Comparison of ENCODE assay signal across 36 cellular contexts in the genomic region with DNA sequence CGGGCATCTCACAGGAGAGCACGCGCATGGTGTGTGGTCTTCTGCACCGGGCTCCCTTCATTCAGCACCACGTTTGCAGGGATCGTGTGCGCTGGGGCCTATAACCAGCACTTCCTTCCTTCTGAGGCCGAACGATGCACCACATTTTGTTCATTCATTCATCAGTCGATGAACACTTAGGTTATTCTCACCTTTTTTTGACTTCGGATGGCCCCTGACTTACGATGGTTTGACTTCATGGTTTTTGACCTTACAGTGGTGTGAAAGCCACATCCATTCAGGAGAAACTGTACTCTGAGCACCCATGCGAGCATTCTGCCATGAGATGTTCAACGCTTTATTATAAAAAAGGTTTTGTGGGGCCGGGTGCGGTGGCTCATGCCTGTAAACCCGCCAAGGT. TPM values are rescaled to one million over a fixed set of nuclear protein-coding genes. Genes with fewer than 3 reads are reported as not detected.
"Had no signal": no experiment of that assay in that cellular context is flagged by ENCODE, and none has a peak within 500 bp of the region (broad histone marks: within the 10 kb centered on the region; RNA-seq: fewer than 3 reads in every experiment).

No MANE protein-coding gene starts in this region.

- H3K27ac Mint-ChIP-seq: memory B cell, mesothelial cell of epicardium, nephron progenitor cell had no signal

- DNase-seq: effector CD4-positive, alpha-beta T cell; endodermal cell; foreskin keratinocyte; mucosa of descending colon; naive B cell; nephron progenitor cell; nucleus accumbens; pancreas; stimulated activated CD4-positive, alpha-beta T cell treated with anti-CD3 and anti-CD28 coated beads, Interleukin-12 subunit alpha, Interleukin-12 subunit beta, amount 100 ng/mL, for 4 hours; stimulated activated CD4-positive, alpha-beta T cell treated with anti-CD3 and anti-CD28 coated beads, Interleukin-1b, Interleukin-23, amount 100 ng/mL, for 48 hours; stimulated activated CD4-positive, alpha-beta T cell treated with anti-CD3 and anti-CD28 coated beads, Interleukin-4, amount 100 ng/mL, for 1 hour; stimulated activated CD8-positive, alpha-beta memory T cell treated with anti-CD3 and anti-CD28 coated beads, Interleukin-4, amount 100 ng/mL, for 48 hours; stimulated activated naive CD4-positive, alpha-beta T cell; stimulated activated naive CD8-positive, alpha-beta T cell treated with anti-CD3 and anti-CD28 coated beads, Interleukin-15, amount 100 ng/mL, for 72 hours; thyroid gland; trophoblast cell had no signal

- FAIRE-seq: colon, islet of Langerhans, pancreas had no signal

- H2AFZ ChIP-seq: hepatocyte had no signal

- H3K79me2 ChIP-seq: hepatocyte had no signal

- H3K36me3 ChIP-seq: esophagus muscularis mucosa, gastroesophageal sphincter, heart left ventricle, pancreas, thyroid gland, vagina had no signal

- H3K4me1 ChIP-seq: foreskin keratinocyte, pancreas, thyroid gland had no signal

- ATAC-seq: foreskin keratinocyte; gastroesophageal sphincter; heart left ventricle; mucosa of descending colon; pancreas; sciatic nerve; stimulated activated naive CD8-positive, alpha-beta T cell treated with anti-CD3 and anti-CD28 coated beads, Interleukin-15, amount 100 ng/mL, for 72 hours had no signal

- H3K9me3 ChIP-seq: esophagus muscularis mucosa, gastroesophageal sphincter, heart left ventricle, mucosa of descending colon, pancreas, thyroid gland, vagina had no signal

- H3K4me2 ChIP-seq: hepatocyte, smooth muscle cell had no signal

- H3K4me3 Mint-ChIP-seq: endodermal cell; memory B cell; mesothelial cell of epicardium; naive B cell; nephron progenitor cell; stimulated activated naive CD8-positive, alpha-beta T cell treated with anti-CD3 and anti-CD28 coated beads, Interleukin-15, amount 100 ng/mL, for 72 hours had no signal

- H3K4me3 ChIP-seq: dorsolateral prefrontal cortex, esophagus muscularis mucosa, gastroesophageal sphincter, heart left ventricle, hepatocyte, lung, mucosa of descending colon, pancreas, smooth muscle cell, thyroid gland, vagina had no signal

- H3K36me3 Mint-ChIP-seq: memory B cell, mesothelial cell of epicardium, naive B cell had no signal

- H3K27me3 ChIP-seq: pancreas had no signal

- H3K4me1 Mint-ChIP-seq: mesothelial cell of epicardium; stimulated activated naive CD8-positive, alpha-beta T cell treated with anti-CD3 and anti-CD28 coated beads, Interleukin-15, amount 100 ng/mL, for 72 hours had no signal

- H3K27ac ChIP-seq: dorsolateral prefrontal cortex, epithelial cell of prostate, esophagus muscularis mucosa, foreskin keratinocyte, gastroesophageal sphincter, heart left ventricle, hepatocyte, pancreas, thyroid gland, vagina had no signal

- H3K9me3 Mint-ChIP-seq: endodermal cell; memory B cell; mesothelial cell of epicardium; naive B cell; nephron progenitor cell; stimulated activated naive CD8-positive, alpha-beta T cell treated with anti-CD3 and anti-CD28 coated beads, Interleukin-15, amount 100 ng/mL, for 72 hours had no signal

RNA-seq across cellular contexts. Expression of a gene that starts 44.3 kb away (rescaled TPM):
- total RNA-seq: esophagus muscularis mucosa, fibroblast of lung, foreskin keratinocyte, gastroesophageal sphincter, heart left ventricle, hepatocyte, liver, lung, mesothelial cell of epicardium, mucosa of descending colon, posterior vena cava, sciatic nerve, smooth muscle cell, subcutaneous adipose tissue, temporal lobe, thyroid gland, ureter, vagina had no signal
- polyA plus RNA-seq: fibroblast of lung, foreskin keratinocyte, heart left ventricle, hepatocyte, liver, lung, smooth muscle cell had no signal

RNA-seq across cellular contexts. Expression of a gene that starts 44.5 kb away (rescaled TPM):
- total RNA-seq: esophagus muscularis mucosa, gastroesophageal sphincter, hepatocyte, liver, lung, mesothelial cell of epicardium, posterior vena cava, sciatic nerve, subcutaneous adipose tissue, thyroid gland, ureter, vagina had no signal
- polyA plus RNA-seq: heart left ventricle, liver had no signal
